Comparison of ENCODE assay signal across 24 cellular contexts in the genomic region with DNA sequence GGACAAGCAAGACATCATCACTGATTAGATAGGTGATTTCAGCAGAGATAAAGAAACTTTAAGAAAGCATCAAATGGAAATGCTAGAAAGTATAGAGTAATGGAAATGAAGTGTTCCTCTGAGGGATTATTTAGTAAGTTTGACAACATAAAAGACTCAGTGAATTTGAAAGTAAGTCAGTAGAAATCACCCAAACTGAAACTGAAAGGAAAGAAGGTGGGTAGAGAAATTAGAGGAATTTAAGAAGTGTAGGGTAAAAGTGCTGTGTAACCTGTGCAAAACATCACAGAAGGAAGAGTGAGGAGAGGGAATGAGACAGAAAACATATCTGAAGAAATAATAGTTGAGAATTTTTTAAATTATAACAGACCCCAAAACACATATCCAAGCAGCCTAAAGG.
A peak's percentile ranks its signal among the peaks of the same experiment; 100 is the strongest.
DNase-seq lines count a peak whose midpoint lies in the region; ATAC-seq and TF ChIP-seq lines count a peak whose summit lies in the region.
"Had no signal": no experiment of that assay in that cellular context is flagged by ENCODE, and none has a peak within 500 bp of the region (broad histone marks: within the 10 kb centered on the region; RNA-seq: fewer than 3 reads in every experiment).

No MANE protein-coding gene starts in this region.

- H3K27me3 Mint-ChIP-seq in naive thymus-derived CD8-positive, alpha-beta T cell = no peaks in the 10 kb centered on the region

- in situ Hi-C loops in GM13976 (cut with MboI; ENCODE audit: low sequenced_read_pairs, unreplicated experiment) = no loop called here

- no peaks in the 10 kb centered on the region for H3K36me3 ChIP-seq in OCI-LY3 (replicated peaks; ENCODE audit: low read depth, low read length)
- H3K36me3 ChIP-seq: gastrocnemius medialis, pancreas, sigmoid colon had no signal

- no peaks in the 10 kb centered on the region; the same call in 1 of the 2 replicates for H3K9me3 ChIP-seq in OCI-LY3 (ENCODE audit: insufficient read depth, low read length)
- H3K9me3 ChIP-seq: gastrocnemius medialis, pancreas, sigmoid colon had no signal

- H2AFZ ChIP-seq in OCI-LY3 (ENCODE audit: low read depth, low read length) = peak overlapping the region; percentile 80

- no peak for TF ChIP-seq CTCF in OCI-LY3 (IDR thresholded peaks at IDR 0.05; ENCODE audit: low read depth, low read length)
- TF ChIP-seq CTCF in GM13976 (IDR thresholded peaks at IDR 0.05; ENCODE audit: borderline replicate concordance, control extremely low read depth, extremely low read depth, insufficient read depth, missing control alignments) = no peak

- H3K27me3 ChIP-seq in OCI-LY3 (ENCODE audit: low read depth, low read length) = no peaks in the 10 kb centered on the region
- H3K27me3 ChIP-seq: gastrocnemius medialis, pancreas, sigmoid colon had no signal

- no peaks in the 10 kb centered on the region for H3K79me2 ChIP-seq in OCI-LY3 (ENCODE audit: low read length)

- H3K9me3 Mint-ChIP-seq in naive thymus-derived CD8-positive, alpha-beta T cell = peaks cover 0 to 11% (median 0%) of the 10 kb centered on the region in 9 donors

- no peak overlapping the region for H3K4me3 Mint-ChIP-seq in naive thymus-derived CD8-positive, alpha-beta T cell
- H3K4me3 Mint-ChIP-seq: natural killer cell; stimulated activated effector memory CD8-positive, alpha-beta T cell treated with anti-CD3 and anti-CD28 coated beads, Interleukin-12 subunit alpha, Interleukin-12 subunit beta, amount 100 ng/mL, for 72 hours had no signal

- no peak overlapping the region; the same call in 1 of the 2 replicates for H3K27ac ChIP-seq in OCI-LY3 (ENCODE audit: low read length)
- H3K27ac ChIP-seq: epithelial cell of prostate, gastrocnemius medialis, pancreas, sigmoid colon had no signal

- no peaks in the 10 kb centered on the region for H3K4me1 Mint-ChIP-seq in naive thymus-derived CD8-positive, alpha-beta T cell
- H3K4me1 Mint-ChIP-seq: natural killer cell; stimulated activated effector memory CD8-positive, alpha-beta T cell treated with anti-CD3 and anti-CD28 coated beads, Interleukin-12 subunit alpha, Interleukin-12 subunit beta, amount 100 ng/mL, for 72 hours had no signal

- peak; percentile 54 for ATAC-seq in GM18508 (IDR thresholded peaks at IDR 0.05; ENCODE audit: insufficient read depth, unreplicated experiment)
- peak; percentile 84 for ATAC-seq in GM21360 (IDR thresholded peaks at IDR 0.05; ENCODE audit: unreplicated experiment)
- peak; percentile 89 for ATAC-seq in HG03103 (IDR thresholded peaks at IDR 0.05; ENCODE audit: low read depth, unreplicated experiment)
- ATAC-seq in naive thymus-derived CD8-positive, alpha-beta T cell = no peak
- ATAC-seq: gastrocnemius medialis; K562; natural killer cell; pancreas; stimulated activated effector memory CD8-positive, alpha-beta T cell treated with anti-CD3 and anti-CD28 coated beads, Interleukin-12 subunit alpha, Interleukin-12 subunit beta, amount 100 ng/mL, for 72 hours had no signal

- DNase-seq in naive thymus-derived CD8-positive, alpha-beta T cell = no peak
- DNase-seq in dermis blood vessel endothelial cell (no peak), GM13976 (ENCODE audit: low spot score) (no peak)
- DNase-seq in activated CD4-positive, alpha-beta T cell treated with anti-CD3 and anti-CD28 coated beads for 48 hours = no peak
- DNase-seq: activated CD8-positive, alpha-beta memory T cell treated with anti-CD3 and anti-CD28 coated beads, Interleukin-2, amount 50 U/mL, for 48 hours; activated effector memory CD4-positive, alpha-beta T cell treated with anti-CD3 and anti-CD28 coated beads, Interleukin-2, amount 50 U/mL, for 16 hours; amniotic stem cell; DND-41; gastrocnemius medialis; mesenchymal stem cell; natural killer cell; NCI-H1048; NCI-H2081 treated with DMSO at 0.1 percent for 48 hours; NCI-H510A; pancreas; sigmoid colon; SW 1271 had no signal

- H3K36me3 Mint-ChIP-seq in naive thymus-derived CD8-positive, alpha-beta T cell = no peaks in the 10 kb centered on the region
- H3K36me3 Mint-ChIP-seq: natural killer cell; stimulated activated effector memory CD8-positive, alpha-beta T cell treated with anti-CD3 and anti-CD28 coated beads, Interleukin-12 subunit alpha, Interleukin-12 subunit beta, amount 100 ng/mL, for 72 hours had no signal

- H3K9ac ChIP-seq in OCI-LY3 (ENCODE audit: low read length) = no peak overlapping the region

- H3K27ac Mint-ChIP-seq in naive thymus-derived CD8-positive, alpha-beta T cell = no peak overlapping the region
- H3K27ac Mint-ChIP-seq: natural killer cell; stimulated activated effector memory CD8-positive, alpha-beta T cell treated with anti-CD3 and anti-CD28 coated beads, Interleukin-12 subunit alpha, Interleukin-12 subunit beta, amount 100 ng/mL, for 72 hours had no signal

- POLR2A ChIA-PET in naive thymus-derived CD8-positive, alpha-beta T cell (lab: Charles Lee) = no interaction called here

- no peaks in the 10 kb centered on the region for H4K20me1 ChIP-seq in OCI-LY3 (ENCODE audit: insufficient read depth, low read length)

- peaks cover 13% of the 10 kb centered on the region for H3K4me1 ChIP-seq in OCI-LY3 (ENCODE audit: low read length)
- H3K4me1 ChIP-seq: gastrocnemius medialis, pancreas had no signal

- peak overlapping the region; percentile 14; the same call in 1 of the 2 replicates for H3K4me3 ChIP-seq in OCI-LY3 (ENCODE audit: low read length)
- H3K4me3 ChIP-seq: gastrocnemius medialis, K562, pancreas, sigmoid colon had no signal

- H3K4me2 ChIP-seq in OCI-LY3 (ENCODE audit: low read length) = peak overlapping the region; percentile 38

Comparison
In these comparisons a context has a peak if more than half of its experiments do, and no peak if none do; other contexts are left out.
1. ATAC-seq: peak in GM18508 (single experiment), GM21360 (single experiment) and HG03103 (single experiment); none in naive thymus-derived CD8-positive, alpha-beta T cell (0 of 2).